In the genomic region with DNA sequence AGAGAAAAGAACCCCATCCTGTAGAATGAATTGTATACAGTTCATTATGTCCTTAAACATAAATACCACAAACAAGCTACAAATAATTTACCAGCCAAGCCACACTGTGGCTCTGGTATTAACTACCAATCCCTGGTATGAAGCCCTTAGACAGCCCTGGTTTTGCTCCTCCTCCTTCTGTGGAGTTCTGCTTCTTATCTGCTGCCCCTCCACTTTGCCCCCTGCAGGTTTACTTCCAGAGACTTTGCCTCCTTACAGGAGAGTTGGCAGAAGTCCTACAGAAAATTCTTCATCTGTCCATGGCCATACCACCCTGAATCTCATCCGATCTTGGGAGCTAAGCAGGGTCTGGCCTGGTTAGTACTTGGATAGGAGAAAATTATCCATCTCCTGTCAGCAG, we compare ENCODE assay signal across 16 cellular contexts.
DNase-seq lines count a peak whose midpoint lies in the region; ATAC-seq lines count a peak whose summit lies in the region.
"Had no signal": no experiment of that assay in that cellular context is flagged by ENCODE, and none has a peak within 500 bp of the region (broad histone marks: within the 10 kb centered on the region; RNA-seq: fewer than 3 reads in every experiment).

No MANE protein-coding gene starts in this region.

- H3K27me3 Mint-ChIP-seq in activated CD4-positive, alpha-beta memory T cell treated with anti-CD3 and anti-CD28 coated beads for 36 hours: no peaks in the 10 kb centered on the region

- POLR2A ChIA-PET in activated CD4-positive, alpha-beta memory T cell treated with anti-CD3 and anti-CD28 coated beads for 36 hours (lab: Charles Lee): no interaction called here

- intact Hi-C loops in activated CD4-positive, alpha-beta memory T cell treated with anti-CD3 and anti-CD28 coated beads for 36 hours (cut with micrococcal nuclease): no loop called here

- H3K4me3 Mint-ChIP-seq in activated CD4-positive, alpha-beta memory T cell treated with anti-CD3 and anti-CD28 coated beads for 36 hours: no peak overlapping the region
- H3K4me3 Mint-ChIP-seq: mesothelial cell of epicardium, neural crest cell had no signal

- no peaks in the 10 kb centered on the region for H3K4me1 Mint-ChIP-seq in activated CD4-positive, alpha-beta memory T cell treated with anti-CD3 and anti-CD28 coated beads for 36 hours (ENCODE audit: low read depth)

- CTCF ChIA-PET in activated CD4-positive, alpha-beta memory T cell treated with anti-CD3 and anti-CD28 coated beads for 36 hours (lab: Charles Lee): no interaction called here

- no peaks in the 10 kb centered on the region for H3K36me3 Mint-ChIP-seq in activated CD4-positive, alpha-beta memory T cell treated with anti-CD3 and anti-CD28 coated beads for 36 hours
- H3K36me3 Mint-ChIP-seq: mesothelial cell of epicardium had no signal

- no peaks in the 10 kb centered on the region for H3K36me3 ChIP-seq in NT2/D1 (ENCODE audit: insufficient read depth, insufficient read length, low read length)
- H3K36me3 ChIP-seq: thyroid gland had no signal

- H3K4me3 ChIP-seq in NT2/D1 (ENCODE audit: insufficient read length, low read depth): no peak overlapping the region
- H3K4me3 ChIP-seq: thyroid gland had no signal

- no peaks in the 10 kb centered on the region for H3K4me1 ChIP-seq in NT2/D1 (ENCODE audit: insufficient read depth, insufficient read length)
- H3K4me1 ChIP-seq: thyroid gland had no signal

- H3K27me3 ChIP-seq in NT2/D1 (ENCODE audit: insufficient read depth, insufficient read length): no peaks in the 10 kb centered on the region
- H3K27me3 ChIP-seq: thyroid gland had no signal

- DNase-seq in NOMO-1 treated with DMSO at 0.1 percent for 48 hours (lab: John Stamatoyannopoulos, UW; ENCODE audit: unreplicated experiment): peak; percentile 19
- no peak for DNase-seq in NOMO-1 treated with dmso at 0.1 percent for 144 hours (lab: John Stamatoyannopoulos, UW; ENCODE audit: unreplicated experiment)
- DNase-seq in NT2/D1 (ENCODE audit: low read depth, low spot score): peak; percentile 11
- peak; percentile 27 for DNase-seq in iPS-NIHi11 (ENCODE audit: low spot score)
- DNase-seq in NCI-H774 (lab: John Stamatoyannopoulos, UW): no peak
- no peak for DNase-seq in activated CD4-positive, alpha-beta memory T cell treated with anti-CD3 and anti-CD28 coated beads for 36 hours
- DNase-seq in superior temporal gyrus (ENCODE audit: extremely low spot score): no peak
- DNase-seq: activated naive CD4-positive, alpha-beta T cell; activated T-cell treated with anti-CD3 and anti-CD28 coated beads for 4 hours; anterior cingulate cortex; GOT3; NCI-H1092; thyroid gland had no signal

- ATAC-seq in HG02885 (IDR thresholded peaks at IDR 0.05; ENCODE audit: poor library complexity, unreplicated experiment): no peak

- H3K9me3 Mint-ChIP-seq in activated CD4-positive, alpha-beta memory T cell treated with anti-CD3 and anti-CD28 coated beads for 36 hours: no peaks in the 10 kb centered on the region
- H3K9me3 Mint-ChIP-seq: mesothelial cell of epicardium, neural crest cell had no signal

- no peak overlapping the region for H3K9ac ChIP-seq in NT2/D1 (ENCODE audit: insufficient read length, low read depth)

- H3K27ac Mint-ChIP-seq in activated CD4-positive, alpha-beta memory T cell treated with anti-CD3 and anti-CD28 coated beads for 36 hours: no peak overlapping the region
- H3K27ac Mint-ChIP-seq: mesothelial cell of epicardium had no signal

- no peaks in the 10 kb centered on the region for H3K9me3 ChIP-seq in NT2/D1 (ENCODE audit: insufficient read depth, low read length)
- H3K9me3 ChIP-seq: thyroid gland had no signal

Comparison
In these comparisons a context has a peak if more than half of its experiments do, and no peak if none do; other contexts are left out.
1. DNase-seq: peak in NOMO-1 treated with DMSO at 0.1 percent for 48 hours (single experiment), NT2/D1 (single experiment) and iPS-NIHi11 (single experiment); none in NOMO-1 treated with dmso at 0.1 percent for 144 hours (single experiment), NCI-H774 (single experiment), activated CD4-positive, alpha-beta memory T cell treated with anti-CD3 and anti-CD28 coated beads for 36 hours (single experiment) and superior temporal gyrus (single experiment).